10 cellular contexts compared by ENCODE assay signal in the genomic region with DNA sequence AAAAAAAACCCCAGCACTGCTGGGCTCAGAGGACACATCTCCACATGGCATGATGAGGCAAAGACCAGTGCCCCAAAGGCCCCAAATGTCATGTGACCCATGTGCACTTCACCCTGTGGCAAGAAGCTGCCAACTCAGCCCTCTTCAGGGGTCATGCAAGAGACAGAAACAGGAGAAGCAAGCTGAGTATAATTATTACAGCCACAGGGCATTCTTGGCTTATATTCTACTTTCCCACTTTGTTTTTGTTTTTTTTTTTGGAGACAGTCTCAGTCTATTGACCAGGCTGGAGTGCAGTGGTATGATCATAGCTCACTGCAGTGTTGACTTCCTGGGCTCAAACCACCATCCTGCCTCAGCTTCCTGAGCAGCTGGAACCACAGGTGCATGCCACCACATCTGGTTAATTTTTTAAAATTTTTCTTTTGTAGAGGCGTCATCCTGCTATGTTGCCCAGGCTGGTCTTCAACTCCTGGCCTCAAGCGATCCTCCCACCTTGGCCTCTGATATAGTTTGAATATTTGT.
DNase-seq lines count a peak whose midpoint lies in the region; TF ChIP-seq lines count a peak whose summit lies in the region.
"Had no signal": no experiment of that assay in that cellular context is flagged by ENCODE, and none has a peak within 500 bp of the region (broad histone marks: within the 10 kb centered on the region; RNA-seq: fewer than 3 reads in every experiment).

No MANE protein-coding gene starts in this region.

- H3K27ac Mint-ChIP-seq in activated naive CD4-positive, alpha-beta T cell treated with anti-CD3 and anti-CD28 coated beads, Interleukin-2, amount 50 U/mL, for 24 hours, result peak overlapping the region; percentile 76
- peak overlapping the region; percentile 54 for H3K27ac Mint-ChIP-seq in stimulated activated naive CD8-positive, alpha-beta T cell treated with anti-CD3 and anti-CD28 coated beads, Interleukin-15, Interleukin-2, amounts not matched to agents 100 ng/mL and 50 ng/mL, for 24 hours
- H3K27ac Mint-ChIP-seq: HFFc6 had no signal

- H3K9me3 Mint-ChIP-seq in activated naive CD4-positive, alpha-beta T cell treated with anti-CD3 and anti-CD28 coated beads, Interleukin-2, amount 50 U/mL, for 24 hours, result no peaks in the 10 kb centered on the region
- peaks cover 6% of the 10 kb centered on the region for H3K9me3 Mint-ChIP-seq in stimulated activated naive CD8-positive, alpha-beta T cell treated with anti-CD3 and anti-CD28 coated beads, Interleukin-15, Interleukin-2, amounts not matched to agents 100 ng/mL and 50 ng/mL, for 24 hours
- H3K9me3 Mint-ChIP-seq: HFFc6 had no signal

- peak overlapping the region; percentile 3 for H3K4me3 ChIP-seq in Loucy (ENCODE audit: low read length, poor library complexity, severe bottlenecking)
- H3K4me3 ChIP-seq in effector memory CD4-positive, alpha-beta T cell (ENCODE audit: insufficient read depth, low read depth, low read length, poor library complexity, severe bottlenecking), result no peak overlapping the region

- H3K36me3 ChIP-seq in Loucy (ENCODE audit: insufficient read depth, low read length), result no peaks in the 10 kb centered on the region
- H3K36me3 ChIP-seq in effector memory CD4-positive, alpha-beta T cell (ENCODE audit: control insufficient read depth, insufficient read depth, low read length), result no peaks in the 10 kb centered on the region

- no peaks in the 10 kb centered on the region for H3K27me3 ChIP-seq in Loucy (ENCODE audit: insufficient read depth, low read length, poor library complexity, severe bottlenecking)
- no peaks in the 10 kb centered on the region for H3K27me3 ChIP-seq in effector memory CD4-positive, alpha-beta T cell (replicated peaks; ENCODE audit: control insufficient read depth, insufficient read depth, low read length, poor library complexity, severe bottlenecking)

- no peaks in the 10 kb centered on the region for H4K20me1 ChIP-seq in Loucy (ENCODE audit: insufficient read depth, low read length, poor library complexity, severe bottlenecking)

- no peaks in the 10 kb centered on the region for H3K79me2 ChIP-seq in Loucy (ENCODE audit: insufficient read depth, low read length)

- no peaks in the 10 kb centered on the region for H3K27me3 Mint-ChIP-seq in activated naive CD4-positive, alpha-beta T cell treated with anti-CD3 and anti-CD28 coated beads, Interleukin-2, amount 50 U/mL, for 24 hours
- no peaks in the 10 kb centered on the region for H3K27me3 Mint-ChIP-seq in stimulated activated naive CD8-positive, alpha-beta T cell treated with anti-CD3 and anti-CD28 coated beads, Interleukin-15, Interleukin-2, amounts not matched to agents 100 ng/mL and 50 ng/mL, for 24 hours

- H3K9me3 ChIP-seq in Loucy (ENCODE audit: insufficient read depth, low read depth, low read length), result no peaks in the 10 kb centered on the region
- H3K9me3 ChIP-seq in effector memory CD4-positive, alpha-beta T cell (ENCODE audit: control insufficient read depth, low read length), result no peaks in the 10 kb centered on the region

- peak overlapping the region; percentile 44 for H3K27ac ChIP-seq in effector memory CD4-positive, alpha-beta T cell (ENCODE audit: insufficient read depth, low read length, poor library complexity, severe bottlenecking)

- DNase-seq in activated naive CD4-positive, alpha-beta T cell (lab: John Stamatoyannopoulos, UW), result no peak
- DNase-seq in effector memory CD4-positive, alpha-beta T cell, result peak in 2 of 3 donors; percentile 11
- DNase-seq in HuH-7 (ENCODE audit: low spot score), result no peak
- DNase-seq in NCI-H748 treated with DMSO at 0.1 percent for 48 hours (lab: John Stamatoyannopoulos, UW), result no peak
- no peak for DNase-seq in NCI-H2081 treated with DMSO at 0.1 percent for 48 hours (lab: John Stamatoyannopoulos, UW)
- DNase-seq: HFFc6, NCI-H774 had no signal

- peak overlapping the region; percentile 47 for H3K4me2 ChIP-seq in Loucy (ENCODE audit: low read depth, low read length, poor library complexity, severe bottlenecking)

- no peak overlapping the region for H2AFZ ChIP-seq in Loucy (ENCODE audit: low read length)

- peaks cover 18% of the 10 kb centered on the region for H3K4me1 ChIP-seq in Loucy (ENCODE audit: insufficient read depth, low read length, poor library complexity, severe bottlenecking)
- peaks cover 49% of the 10 kb centered on the region for H3K4me1 ChIP-seq in effector memory CD4-positive, alpha-beta T cell (ENCODE audit: control insufficient read depth, insufficient read depth, low read length, poor library complexity, severe bottlenecking)

- H3K36me3 Mint-ChIP-seq in activated naive CD4-positive, alpha-beta T cell treated with anti-CD3 and anti-CD28 coated beads, Interleukin-2, amount 50 U/mL, for 24 hours, result peaks cover 3% of the 10 kb centered on the region
- peaks cover 4% of the 10 kb centered on the region for H3K36me3 Mint-ChIP-seq in stimulated activated naive CD8-positive, alpha-beta T cell treated with anti-CD3 and anti-CD28 coated beads, Interleukin-15, Interleukin-2, amounts not matched to agents 100 ng/mL and 50 ng/mL, for 24 hours (ENCODE audit: low read depth)

- peaks cover 65% of the 10 kb centered on the region for H3K4me1 Mint-ChIP-seq in activated naive CD4-positive, alpha-beta T cell treated with anti-CD3 and anti-CD28 coated beads, Interleukin-2, amount 50 U/mL, for 24 hours
- peaks cover 67% of the 10 kb centered on the region for H3K4me1 Mint-ChIP-seq in stimulated activated naive CD8-positive, alpha-beta T cell treated with anti-CD3 and anti-CD28 coated beads, Interleukin-15, Interleukin-2, amounts not matched to agents 100 ng/mL and 50 ng/mL, for 24 hours (ENCODE audit: low read depth)

- H3F3A ChIP-seq in Loucy (ENCODE audit: low read depth), result no peaks in the 10 kb centered on the region; the same call in 1 of the 2 replicates

- H3K9ac ChIP-seq in Loucy (ENCODE audit: low read depth, low read length, poor library complexity, severe bottlenecking), result no peak overlapping the region

- no peaks in the 10 kb centered on the region for H3K9me2 ChIP-seq in Loucy (replicated peaks; ENCODE audit: low read depth, low read length)

- no peak for TF ChIP-seq CTCF in Loucy (conservative IDR thresholded peaks at IDR 0.05; ENCODE audit: low read length)

- peak overlapping the region; percentile 15 for H3K4me3 Mint-ChIP-seq in activated naive CD4-positive, alpha-beta T cell treated with anti-CD3 and anti-CD28 coated beads, Interleukin-2, amount 50 U/mL, for 24 hours
- no peak overlapping the region for H3K4me3 Mint-ChIP-seq in stimulated activated naive CD8-positive, alpha-beta T cell treated with anti-CD3 and anti-CD28 coated beads, Interleukin-15, Interleukin-2, amounts not matched to agents 100 ng/mL and 50 ng/mL, for 24 hours
- H3K4me3 Mint-ChIP-seq: HFFc6 had no signal

Comparison
In these comparisons a context has a peak if more than half of its experiments do, and no peak if none do; other contexts are left out.
1. DNase-seq: peak in effector memory CD4-positive, alpha-beta T cell (2 of 3); none in activated naive CD4-positive, alpha-beta T cell (0 of 4), HuH-7 (single experiment), NCI-H748 treated with DMSO at 0.1 percent for 48 hours (single experiment) and NCI-H2081 treated with DMSO at 0.1 percent for 48 hours (single experiment).